In the genomic region with DNA sequence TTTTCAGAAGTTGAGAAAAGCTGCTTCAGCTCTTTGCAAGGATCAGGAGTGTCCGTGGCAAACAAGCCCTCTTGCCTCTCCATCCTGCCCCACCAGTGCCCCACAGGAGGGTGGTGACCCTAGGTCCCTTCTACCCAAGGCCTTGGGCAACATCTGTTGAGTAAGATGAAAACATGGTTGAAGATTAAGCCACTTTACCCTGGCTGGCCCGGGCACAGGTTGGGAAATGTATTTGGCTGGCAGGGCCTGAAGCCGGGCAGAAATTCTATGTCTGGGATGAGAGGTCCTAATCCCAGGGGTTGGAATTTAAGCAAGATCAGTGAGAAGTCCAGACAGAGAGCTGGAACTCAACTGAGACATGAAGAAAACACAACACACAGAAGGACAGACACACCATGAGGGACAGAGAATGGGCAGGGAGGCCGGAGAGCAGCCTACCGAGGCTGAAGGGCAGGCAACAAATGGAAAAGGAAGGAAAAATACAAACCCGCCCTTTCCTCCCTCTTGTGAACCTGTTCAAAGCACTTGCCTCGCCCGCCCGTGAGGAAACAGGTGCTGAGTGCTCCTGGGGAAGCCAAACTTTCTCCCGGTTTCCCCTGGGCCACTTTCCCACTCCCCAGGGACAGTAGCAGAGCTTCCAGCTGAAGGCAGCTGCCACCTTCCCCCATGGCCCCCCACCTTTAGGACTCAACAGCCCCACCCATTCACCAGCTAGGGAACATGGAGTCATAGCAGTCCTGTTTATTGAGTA, we compare ENCODE assay signal across 13 cellular contexts.
A peak's percentile ranks its signal among the peaks of the same experiment; 100 is the strongest.
DNase-seq lines count a peak whose midpoint lies in the region; ATAC-seq and TF ChIP-seq lines count a peak whose summit lies in the region.
"Had no signal": no experiment of that assay in that cellular context is flagged by ENCODE, and none has a peak within 500 bp of the region (broad histone marks: within the 10 kb centered on the region; RNA-seq: fewer than 3 reads in every experiment).

No MANE protein-coding gene starts in this region.

- 35 to 45% methylated on average over 8 to 9 of the region's 10 CpGs for WGBS in esophagus squamous epithelium, 2 donors
- WGBS in tibial nerve, 2 donors, result 54 to 64% methylated on average over 10 of the region's 10 CpGs

- no peak for ATAC-seq in GM21825 (IDR thresholded peaks at IDR 0.05; ENCODE audit: unreplicated experiment)

- no peak for TF ChIP-seq POLR2A in esophagus squamous epithelium (IDR thresholded peaks at IDR 0.05)
- TF ChIP-seq POLR2A in tibial nerve (IDR thresholded peaks at IDR 0.05), result no peak

- H3K27me3 Mint-ChIP-seq in activated T-helper 1 cell treated with anti-CD3 and anti-CD28 coated beads, Interleukin-12 subunit alpha, Interleukin-12 subunit beta, Interleukin-2, Interleukin-4 antibody, amounts not matched to agents 30 ng/mL and 10 ng/mL and 1 ng/mL, durations not matched to agents 14 hours and 24 hours and 36 hours (ENCODE audit: insufficient read depth), result no peaks in the 10 kb centered on the region

- TF ChIP-seq CTCF in esophagus squamous epithelium (IDR thresholded peaks at IDR 0.05) (no peak), tibial nerve (IDR thresholded peaks at IDR 0.05) (no peak)

- H3K36me3 Mint-ChIP-seq in activated T-helper 1 cell treated with anti-CD3 and anti-CD28 coated beads, Interleukin-12 subunit alpha, Interleukin-12 subunit beta, Interleukin-2, Interleukin-4 antibody, amounts not matched to agents 30 ng/mL and 10 ng/mL and 1 ng/mL, durations not matched to agents 14 hours and 24 hours and 36 hours (ENCODE audit: low read depth), result no peaks in the 10 kb centered on the region

- intact Hi-C loops in esophagus squamous epithelium (cut with DNase I), result no loop called here
- intact Hi-C loops in activated T-helper 1 cell treated with anti-CD3 and anti-CD28 coated beads, Interleukin-12 subunit alpha, Interleukin-12 subunit beta, Interleukin-2, Interleukin-4 antibody, amounts not matched to agents 30 ng/mL and 10 ng/mL and 1 ng/mL, durations not matched to agents 14 hours and 24 hours and 36 hours (cut with micrococcal nuclease), result no loop called here

- H3K9me3 Mint-ChIP-seq in activated T-helper 1 cell treated with anti-CD3 and anti-CD28 coated beads, Interleukin-12 subunit alpha, Interleukin-12 subunit beta, Interleukin-2, Interleukin-4 antibody, amounts not matched to agents 30 ng/mL and 10 ng/mL and 1 ng/mL, durations not matched to agents 14 hours and 24 hours and 36 hours, result no peaks in the 10 kb centered on the region
- H3K9me3 Mint-ChIP-seq: nephron progenitor cell had no signal

- no peak overlapping the region for H3K4me3 Mint-ChIP-seq in activated T-helper 1 cell treated with anti-CD3 and anti-CD28 coated beads, Interleukin-12 subunit alpha, Interleukin-12 subunit beta, Interleukin-2, Interleukin-4 antibody, amounts not matched to agents 30 ng/mL and 10 ng/mL and 1 ng/mL, durations not matched to agents 14 hours and 24 hours and 36 hours

- peak overlapping the region; percentile 22 for H3K27ac ChIP-seq in SJSA1
- H3K27ac ChIP-seq in esophagus squamous epithelium, result peak overlapping the region; percentile 72 to 95 (median 92)
- H3K27ac ChIP-seq in muscle layer of duodenum (ENCODE audit: low read length), result peak overlapping the region; percentile 72
- H3K27ac ChIP-seq in tibial nerve, result peak overlapping the region in 3 of 4 donors; percentile 40 to 94 (median 91)
- H3K27ac ChIP-seq: C4-2B, epithelial cell of prostate, SK-N-MC had no signal

- H3K27me3 ChIP-seq in SJSA1 (replicated peaks) (no peaks in the 10 kb centered on the region), esophagus squamous epithelium (no peaks in the 10 kb centered on the region), muscle layer of duodenum (ENCODE audit: low read depth, low read length) (no peaks in the 10 kb centered on the region), tibial nerve (no peaks in the 10 kb centered on the region)
- H3K27me3 ChIP-seq: MG63 had no signal

- H3K9me3 ChIP-seq in SJSA1 (replicated peaks), result no peaks in the 10 kb centered on the region
- H3K9me3 ChIP-seq in esophagus squamous epithelium, result no peaks in the 10 kb centered on the region
- H3K9me3 ChIP-seq in muscle layer of duodenum (ENCODE audit: control insufficient read depth in 1 of 2, low read length in 2 of 2), result no peaks in the 10 kb centered on the region
- no peaks in the 10 kb centered on the region for H3K9me3 ChIP-seq in tibial nerve
- H3K9me3 ChIP-seq: MG63 had no signal

- DNase-seq in SJSA1 (ENCODE audit: low read depth in 1 of 2, low spot score in 2 of 2) (no peak), esophagus squamous epithelium (lab: John Stamatoyannopoulos, UW) (no peak), tibial nerve (ENCODE audit: low spot score in 2 of 2) (no peak), NOMO-1 treated with dmso at 0.1 percent for 144 hours (lab: John Stamatoyannopoulos, UW; ENCODE audit: unreplicated experiment) (no peak)
- DNase-seq in activated T-helper 1 cell treated with anti-CD3 and anti-CD28 coated beads, Interleukin-12 subunit alpha, Interleukin-12 subunit beta, Interleukin-2, Interleukin-4 antibody, amounts not matched to agents 30 ng/mL and 10 ng/mL and 1 ng/mL, durations not matched to agents 14 hours and 24 hours and 36 hours (ENCODE audit: low spot score), result no peak
- DNase-seq: caudate nucleus, MG63, nephron progenitor cell had no signal

- H3K4me3 ChIP-seq in SJSA1 (no peak overlapping the region), esophagus squamous epithelium (peak overlapping the region in 1 of 4 donors; percentile 9), muscle layer of duodenum (ENCODE audit: low read depth in 1 of 2, low read length in 2 of 2) (no peak overlapping the region), tibial nerve (no peak overlapping the region)
- H3K4me3 ChIP-seq: MG63, SK-N-MC had no signal

- H3K36me3 ChIP-seq in SJSA1, result peaks cover 6% of the 10 kb centered on the region
- peaks cover 0 to 19% (median 6%) of the 10 kb centered on the region in 3 donors for H3K36me3 ChIP-seq in esophagus squamous epithelium
- H3K36me3 ChIP-seq in muscle layer of duodenum (ENCODE audit: control insufficient read depth in 1 of 2, insufficient read depth in 2 of 2, low read length in 2 of 2), result peaks cover 15 to 16% of the 10 kb centered on the region in 2 donors
- peaks cover 0 to 12% (median 0%) of the 10 kb centered on the region in 3 donors for H3K36me3 ChIP-seq in tibial nerve

- H3K27ac Mint-ChIP-seq in activated T-helper 1 cell treated with anti-CD3 and anti-CD28 coated beads, Interleukin-12 subunit alpha, Interleukin-12 subunit beta, Interleukin-2, Interleukin-4 antibody, amounts not matched to agents 30 ng/mL and 10 ng/mL and 1 ng/mL, durations not matched to agents 14 hours and 24 hours and 36 hours, result no peak overlapping the region
- H3K27ac Mint-ChIP-seq: nephron progenitor cell had no signal

- TF ChIP-seq EP300 in tibial nerve (IDR thresholded peaks at IDR 0.05), result peak in 1 of 2 donors; percentile 59

- H3K4me1 ChIP-seq in SJSA1 (replicated peaks) (peaks cover 72% of the 10 kb centered on the region), esophagus squamous epithelium (peaks cover 36 to 100% (median 96%) of the 10 kb centered on the region in 3 donors), muscle layer of duodenum (ENCODE audit: control insufficient read depth in 1 of 2, insufficient read depth in 2 of 2, low read length in 2 of 2) (peaks cover 29 to 96% of the 10 kb centered on the region in 2 donors), tibial nerve (peaks cover 10 to 100% (median 96%) of the 10 kb centered on the region in 4 donors)

- H3K4me1 Mint-ChIP-seq in activated T-helper 1 cell treated with anti-CD3 and anti-CD28 coated beads, Interleukin-12 subunit alpha, Interleukin-12 subunit beta, Interleukin-2, Interleukin-4 antibody, amounts not matched to agents 30 ng/mL and 10 ng/mL and 1 ng/mL, durations not matched to agents 14 hours and 24 hours and 36 hours (ENCODE audit: low read depth), result no peaks in the 10 kb centered on the region

Comparison
In these comparisons a context has a peak if more than half of its experiments do, and no peak if none do; other contexts are left out.
1. H3K27ac ChIP-seq: peak in every context shown above with its lines; median percentile 92 in esophagus squamous epithelium; 91 in tibial nerve; 72 in muscle layer of duodenum; 22 in SJSA1.